Comparison of ENCODE assay signal across 20 cellular contexts in the genomic region with DNA sequence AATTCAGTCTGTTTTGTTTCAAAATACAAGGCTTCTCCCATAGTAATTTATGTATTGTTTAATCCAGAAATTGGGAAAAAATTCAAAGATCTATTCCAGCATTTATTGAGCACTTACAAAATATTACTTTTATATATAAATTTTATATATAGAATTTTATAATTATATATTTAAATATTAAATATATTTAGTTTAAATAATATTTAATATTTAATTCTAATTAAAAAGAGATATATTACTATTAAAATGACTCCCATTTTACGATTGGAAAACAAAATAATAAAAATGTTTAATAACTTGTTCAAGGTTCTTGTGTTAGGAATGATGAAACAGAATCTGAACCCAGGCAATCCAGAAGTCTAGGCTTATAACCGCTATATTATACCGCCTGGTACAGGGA. TPM values are rescaled to one million over a fixed set of nuclear protein-coding genes. Genes with fewer than 3 reads are reported as not detected.
DNase-seq lines count a peak whose midpoint lies in the region; ATAC-seq, FAIRE-seq and TF ChIP-seq lines count a peak whose summit lies in the region.
"Had no signal": no experiment of that assay in that cellular context is flagged by ENCODE, and none has a peak within 500 bp of the region (broad histone marks: within the 10 kb centered on the region; RNA-seq: fewer than 3 reads in every experiment).

No MANE protein-coding gene starts in this region.

- peaks cover 2% of the 10 kb centered on the region for H3K9me3 Mint-ChIP-seq in activated naive CD4-positive, alpha-beta T cell treated with anti-CD3 and anti-CD28 coated beads, Interleukin-2, amount 10 ng/mL, durations not matched to agents 7 days and 5 days
- H3K9me3 Mint-ChIP-seq: CD8-positive, alpha-beta T cell; HFFc6 had no signal

- ATAC-seq in pancreas (no peak), HepG2 (no peak), HG02759 (IDR thresholded peaks at IDR 0.05; ENCODE audit: unreplicated experiment) (no peak)
- ATAC-seq: CD8-positive, alpha-beta T cell; GM12878 had no signal

- H3K27me3 ChIP-seq in pancreas (no peaks in the 10 kb centered on the region), HepG2 (ENCODE audit: control insufficient read depth in 1 of 2, insufficient read depth in 2 of 2, low read length in 2 of 2) (peaks cover 0 to 23% of the 10 kb centered on the region in 2 experiments; a peak in 3 of 5 replicates)
- H3K27me3 ChIP-seq: BLaER1 had no signal

- no peak overlapping the region for H3K9ac ChIP-seq in HepG2 (ENCODE audit: insufficient read depth, low read depth, low read length)
- H3K9ac ChIP-seq: BLaER1 had no signal

- no peak overlapping the region for H3K27ac ChIP-seq in pancreas
- no peak overlapping the region for H3K27ac ChIP-seq in HepG2 (ENCODE audit: extremely low read length, insufficient read depth, low read length)
- H3K27ac ChIP-seq: BLaER1, C4-2B had no signal

- in situ Hi-C loops in HepG2 (cut with HindIII; ENCODE audit: extremely low pct_ligation_motif_present, low pct_unique_long_range_greater_than_20kb) = no loop called here

- DNase-seq in RCC 7860 (ENCODE audit: low spot score) (no peak), pancreas (no peak), HepG2 (ENCODE audit: low spot score) (no peak)
- DNase-seq in activated naive CD4-positive, alpha-beta T cell treated with anti-CD3 and anti-CD28 coated beads, Interleukin-2, amount 10 ng/mL, durations not matched to agents 7 days and 5 days = no peak
- DNase-seq: Caco-2; CD4-positive, CD25-positive, alpha-beta regulatory T cell; CD8-positive, alpha-beta T cell; DMS153; DND-41; GDM1; GOT3; HFFc6 had no signal

- H3K4me1 Mint-ChIP-seq in activated naive CD4-positive, alpha-beta T cell treated with anti-CD3 and anti-CD28 coated beads, Interleukin-2, amount 10 ng/mL, durations not matched to agents 7 days and 5 days = no peaks in the 10 kb centered on the region
- H3K4me1 Mint-ChIP-seq: B cell; CD4-positive, CD25-positive, alpha-beta regulatory T cell had no signal

- no peak overlapping the region for H2AFZ ChIP-seq in HepG2 (ENCODE audit: low read length)

- H3K36me3 ChIP-seq in pancreas (no peaks in the 10 kb centered on the region), HepG2 (replicated peaks in 1 of 2; ENCODE audit: control insufficient read depth in 1 of 2, insufficient read depth in 2 of 2, low read length in 2 of 2) (no peaks in the 10 kb centered on the region)
- H3K36me3 ChIP-seq: BLaER1, HAP-1 had no signal

- no peak for TF ChIP-seq CTCF in pancreas (IDR thresholded peaks at IDR 0.05)
- no peak for TF ChIP-seq CTCF in HepG2 (CRISPR knock-in tag; IDR thresholded peaks at IDR 0.05)

- FAIRE-seq in RCC 7860 (lab: Jason Lieb, UNC) = peak; percentile 63
- FAIRE-seq in colon (lab: Jason Lieb, UNC) = peak; percentile 69
- peak; percentile 29 for FAIRE-seq in pancreas (lab: Jason Lieb, UNC)
- no peak for FAIRE-seq in HepG2 (lab: Jason Lieb, UNC)
- FAIRE-seq: H54 had no signal

- no peak for TF ChIP-seq RAD21 in HepG2 (CRISPR knock-in tag; IDR thresholded peaks at IDR 0.05)

- no peak for TF ChIP-seq POLR2A in HepG2 (IDR thresholded peaks at IDR 0.05; ENCODE audit: insufficient read depth in 1 of 2, low read depth in 2 of 2, low read length in 2 of 2)

- H3K79me2 ChIP-seq in HepG2 (ENCODE audit: insufficient read depth, low read length) = no peaks in the 10 kb centered on the region

- TF ChIP-seq EP300 in HepG2 (IDR thresholded peaks at IDR 0.05; ENCODE audit: low read depth in 2 of 2, low read length in 2 of 2) = no peak
- no peak for TF ChIP-seq EP300 in HepG2 (CRISPR knock-in tag; IDR thresholded peaks at IDR 0.05; ENCODE audit: borderline replicate concordance)

- peaks cover 6% of the 10 kb centered on the region for H3K27me3 Mint-ChIP-seq in activated naive CD4-positive, alpha-beta T cell treated with anti-CD3 and anti-CD28 coated beads, Interleukin-2, amount 10 ng/mL, durations not matched to agents 7 days and 5 days

- no peak overlapping the region for H3K27ac Mint-ChIP-seq in activated naive CD4-positive, alpha-beta T cell treated with anti-CD3 and anti-CD28 coated beads, Interleukin-2, amount 10 ng/mL, durations not matched to agents 7 days and 5 days
- H3K27ac Mint-ChIP-seq: B cell; CD4-positive, CD25-positive, alpha-beta regulatory T cell; CD8-positive, alpha-beta T cell; HFFc6 had no signal

- intact Hi-C loops in pancreas (cut with DNase I) (no loop called here), HepG2 (cut with micrococcal nuclease; ENCODE audit: unreplicated experiment) (no loop called here)

- no TSS peak for BruUV-seq in HepG2 (replicated peaks; lab: Mats Ljungman, UMichigan)

- H3K4me1 ChIP-seq in pancreas (no peaks in the 10 kb centered on the region), HepG2 (ENCODE audit: insufficient read depth, low read length) (no peaks in the 10 kb centered on the region)
- H3K4me1 ChIP-seq: Caco-2, HAP-1 had no signal

- H3K4me3 ChIP-seq in pancreas (no peak overlapping the region), HepG2 (replicated peaks in 1 of 3; ENCODE audit: insufficient read depth in 1 of 3, low read depth in 2 of 3, low read length in 3 of 3) (no peak overlapping the region)
- H3K4me3 ChIP-seq: BLaER1, GM12878, HAP-1 had no signal

- no peaks in the 10 kb centered on the region for H3K9me3 ChIP-seq in pancreas
- H3K9me3 ChIP-seq in HepG2 (ENCODE audit: low read length) = peaks cover 9% of the 10 kb centered on the region; the same call in 1 of the 2 replicates
- H3K9me3 ChIP-seq: Caco-2, HAP-1 had no signal

- POLR2A ChIA-PET in HepG2 (lab: Yijun Ruan, JAX) = no interaction called here

- no peak overlapping the region for H3K4me2 ChIP-seq in HepG2 (ENCODE audit: low read depth, low read length)
- H3K4me2 ChIP-seq: BLaER1 had no signal

- H3K4me3 Mint-ChIP-seq in activated naive CD4-positive, alpha-beta T cell treated with anti-CD3 and anti-CD28 coated beads, Interleukin-2, amount 10 ng/mL, durations not matched to agents 7 days and 5 days = no peak overlapping the region
- H3K4me3 Mint-ChIP-seq: B cell; CD4-positive, CD25-positive, alpha-beta regulatory T cell; CD8-positive, alpha-beta T cell; HFFc6 had no signal

- WGBS in pancreas, 2 donors = 82 to 91% methylated on average over 3 of the region's 3 CpGs
- WGBS in HepG2 (ENCODE audit: low lambda C conversion rate) = 35% methylated on average over 3 of the region's 3 CpGs

- H3K36me3 Mint-ChIP-seq in activated naive CD4-positive, alpha-beta T cell treated with anti-CD3 and anti-CD28 coated beads, Interleukin-2, amount 10 ng/mL, durations not matched to agents 7 days and 5 days = no peaks in the 10 kb centered on the region
- H3K36me3 Mint-ChIP-seq: CD4-positive, CD25-positive, alpha-beta regulatory T cell; CD8-positive, alpha-beta T cell had no signal

- CTCF ChIA-PET in HepG2 (lab: Yijun Ruan, JAX; ENCODE audit: low intra/inter-chr PET ratio, low total read pairs) = no interaction called here
- CTCF ChIA-PET in activated naive CD4-positive, alpha-beta T cell treated with anti-CD3 and anti-CD28 coated beads, Interleukin-2, amount 10 ng/mL, durations not matched to agents 7 days and 5 days (lab: Charles Lee) = no interaction called here

- no peaks in the 10 kb centered on the region for H4K20me1 ChIP-seq in HepG2 (ENCODE audit: insufficient read depth, low read length)
- H4K20me1 ChIP-seq: BLaER1 had no signal

TF ChIP-seq in HepG2, 621 proteins besides CTCF, POLR2A, EP300 and RAD21 (continues in another document):
- TF ChIP-seq ARHGAP35 (CRISPR knock-in tag; IDR thresholded peaks at IDR 0.05; ENCODE audit: borderline replicate concordance) (no peak), KMT2A (CRISPR knock-in tag; IDR thresholded peaks at IDR 0.05) (no peak), ZNF225 (CRISPR knock-in tag; IDR thresholded peaks at IDR 0.05) (no peak), ZNF549 (CRISPR knock-in tag; IDR thresholded peaks at IDR 0.05) (no peak), REXO4 (CRISPR knock-in tag; IDR thresholded peaks at IDR 0.05; ENCODE audit: borderline replicate concordance) (no peak), ZNF350 (CRISPR knock-in tag; IDR thresholded peaks at IDR 0.05; ENCODE audit: borderline replicate concordance, low read depth) (no peak), ZNF253 (CRISPR knock-in tag; IDR thresholded peaks at IDR 0.05; ENCODE audit: borderline replicate concordance) (no peak), ZNF317 (CRISPR knock-in tag; IDR thresholded peaks at IDR 0.05) (no peak), ZNF598 (CRISPR knock-in tag; IDR thresholded peaks at IDR 0.05; ENCODE audit: borderline replicate concordance) (no peak), ZNF24 (IDR thresholded peaks at IDR 0.05) (no peak), TAF1 (CRISPR knock-in tag; IDR thresholded peaks at IDR 0.05) (no peak), ZNF235 (CRISPR knock-in tag; IDR thresholded peaks at IDR 0.05; ENCODE audit: borderline replicate concordance) (no peak)

RNA-seq across cellular contexts. Expression of gene SESTD1, which starts 40.5 kb away (rescaled TPM):
- 10 to 100 TPM; 10.5 to 37.0 (median 17.8) TPM for total RNA-seq in pancreas
- polyA plus RNA-seq in pancreas = 1 to 10 TPM; 4.0 to 7.5 TPM
- total RNA-seq in HepG2 (2016; rRNA removed; fragmentation: Illumina TruSeq; extraction: Trizol) = 74.4 and 105 TPM in 2 replicates
- 58.3 and 66.2 TPM in 2 replicates for total RNA-seq in HepG2 (2016; cell fraction: cytosol; rRNA removed; fragmentation: Illumina TruSeq; extraction: Trizol; ENCODE audit: low read depth)
- total RNA-seq in HepG2 (2016; cell fraction: insoluble cytoplasmic fraction; rRNA removed; fragmentation: Illumina TruSeq; extraction: Trizol) = 71.8 and 93.5 TPM in 2 replicates
- 84.1 and 90.5 TPM in 2 replicates for total RNA-seq in HepG2 (2016; cell fraction: membrane; rRNA removed; fragmentation: Illumina TruSeq; extraction: Trizol)
- 67.8 and 69.5 TPM in 2 replicates for total RNA-seq in HepG2 (2016; cell fraction: nucleus; rRNA removed; fragmentation: Illumina TruSeq; extraction: Trizol)
- 69.3 and 101 TPM in 2 replicates for polyA plus RNA-seq in HepG2 (2011; rRNA removed)
- polyA plus RNA-seq in HepG2 (2011; cell fraction: cytosol; rRNA removed) = 44.4 and 49.6 TPM in 2 replicates
- 48.2 and 49.5 TPM in 2 replicates for polyA plus RNA-seq in HepG2 (2011; cell fraction: nucleus; rRNA removed)
- polyA plus RNA-seq in HepG2 (2012) = 109 and 119 TPM in 2 replicates
- 25.4 and 25.6 TPM in 2 replicates for polyA plus RNA-seq in HepG2 (2016; cell fraction: cytosol; fragmentation: Illumina TruSeq; extraction: Trizol; ENCODE audit: low read depth)
- polyA plus RNA-seq in HepG2 (2016; cell fraction: insoluble cytoplasmic fraction; fragmentation: Illumina TruSeq; extraction: Trizol; ENCODE audit: low read depth) = 82.9 and 87.2 TPM in 2 replicates
- polyA plus RNA-seq in HepG2 (2016; cell fraction: membrane; fragmentation: Illumina TruSeq; extraction: Trizol; ENCODE audit: low read depth) = 48.8 and 51.0 TPM in 2 replicates
- polyA plus RNA-seq in HepG2 (2016; cell fraction: nucleus; fragmentation: Illumina TruSeq; extraction: Trizol; ENCODE audit: insufficient read depth, low read depth) = 66.2 and 71.0 TPM in 2 replicates
- polyA minus RNA-seq in HepG2 (2011; rRNA and poly(A)+ RNA removed; ENCODE audit: low replicate concordance) = 13.2 and 38.6 TPM in 2 replicates
- 71.8 and 102 TPM in 2 replicates for polyA minus RNA-seq in HepG2 (2011; cell fraction: cytosol; rRNA and poly(A)+ RNA removed)
- 247 and 269 TPM in 2 replicates for polyA minus RNA-seq in HepG2 (2011; cell fraction: nucleus; rRNA and poly(A)+ RNA removed)
